28 cellular contexts compared by ENCODE assay signal in genomic region chr11:27938011-27938410, GRCh38.
"Had no signal": no experiment of that assay in that cellular context is flagged by ENCODE, and none has a peak within 500 bp of the region (broad histone marks: within the 10 kb centered on the region; RNA-seq: fewer than 3 reads in every experiment).

No MANE protein-coding gene starts in this region.

- H3K27me3 Mint-ChIP-seq: activated CD8-positive, alpha-beta memory T cell treated with anti-CD3 and anti-CD28 coated beads, Interleukin-2, amount 10 ng/mL, durations not matched to agents 7 days and 5 days; effector memory CD8-positive, alpha-beta T cell; stimulated activated naive CD8-positive, alpha-beta T cell treated with anti-CD3 and anti-CD28 coated beads, Interleukin-15, amount 100 ng/mL, for 72 hours had no signal

- H3K9me3 Mint-ChIP-seq: stimulated activated effector memory CD8-positive, alpha-beta T cell treated with anti-CD3 and anti-CD28 coated beads, Interleukin-12 subunit alpha, Interleukin-12 subunit beta, amount 100 ng/mL, for 72 hours; stimulated activated naive CD8-positive, alpha-beta T cell treated with anti-CD3 and anti-CD28 coated beads, Interleukin-15, amount 100 ng/mL, for 72 hours; T-helper 2 cell treated with Interferon-gamma antibody and Interleukin-4, amounts not matched to agents 5 μg/mL and 100 μg/mL, for 36 hours had no signal

- ATAC-seq: activated CD4-positive, alpha-beta T cell treated with anti-CD3 and anti-CD28 coated beads for 36 hours; activated CD8-positive, alpha-beta memory T cell treated with anti-CD3 and anti-CD28 coated beads, Interleukin-2, amount 10 ng/mL, durations not matched to agents 7 days and 5 days; activated CD8-positive, alpha-beta T cell treated with anti-CD3 and anti-CD28 coated beads, Interleukin-2, amount 10 ng/mL, durations not matched to agents 7 days and 5 days; activated naive CD4-positive, alpha-beta T cell treated with anti-CD3 and anti-CD28 coated beads, Interleukin-2, amount 50 U/mL, for 72 hours; body of pancreas; effector memory CD8-positive, alpha-beta T cell; foreskin keratinocyte; heart left ventricle; sciatic nerve; stimulated activated effector memory CD8-positive, alpha-beta T cell treated with anti-CD3 and anti-CD28 coated beads, Interleukin-12 subunit alpha, Interleukin-12 subunit beta, amount 100 ng/mL, for 72 hours; stimulated activated naive CD8-positive, alpha-beta T cell treated with anti-CD3 and anti-CD28 coated beads, Interleukin-15, amount 100 ng/mL, for 72 hours had no signal

- H3K4me3 Mint-ChIP-seq: activated CD4-positive, alpha-beta T cell treated with anti-CD3 and anti-CD28 coated beads for 36 hours; activated CD8-positive, alpha-beta memory T cell treated with anti-CD3 and anti-CD28 coated beads, Interleukin-2, amount 10 ng/mL, durations not matched to agents 7 days and 5 days; activated CD8-positive, alpha-beta T cell treated with anti-CD3 and anti-CD28 coated beads, Interleukin-2, amount 10 ng/mL, durations not matched to agents 7 days and 5 days; effector memory CD8-positive, alpha-beta T cell; nephron; stimulated activated effector memory CD8-positive, alpha-beta T cell treated with anti-CD3 and anti-CD28 coated beads, Interleukin-12 subunit alpha, Interleukin-12 subunit beta, amount 100 ng/mL, for 72 hours; stimulated activated naive CD8-positive, alpha-beta T cell treated with anti-CD3 and anti-CD28 coated beads, Interleukin-15, amount 100 ng/mL, for 72 hours; T-helper 2 cell treated with Interferon-gamma antibody and Interleukin-4, amounts not matched to agents 5 μg/mL and 100 μg/mL, for 36 hours had no signal

- H3K27ac Mint-ChIP-seq: activated CD4-positive, alpha-beta T cell treated with anti-CD3 and anti-CD28 coated beads for 36 hours; activated CD8-positive, alpha-beta memory T cell treated with anti-CD3 and anti-CD28 coated beads, Interleukin-2, amount 10 ng/mL, durations not matched to agents 7 days and 5 days; activated CD8-positive, alpha-beta T cell treated with anti-CD3 and anti-CD28 coated beads, Interleukin-2, amount 10 ng/mL, durations not matched to agents 7 days and 5 days; activated naive CD4-positive, alpha-beta T cell treated with anti-CD3 and anti-CD28 coated beads, Interleukin-2, amount 50 U/mL, for 72 hours; effector memory CD8-positive, alpha-beta T cell; nephron; stimulated activated effector memory CD8-positive, alpha-beta T cell treated with anti-CD3 and anti-CD28 coated beads, Interleukin-12 subunit alpha, Interleukin-12 subunit beta, amount 100 ng/mL, for 72 hours; stimulated activated naive CD8-positive, alpha-beta T cell treated with anti-CD3 and anti-CD28 coated beads, Interleukin-15, amount 100 ng/mL, for 72 hours; T-helper 2 cell treated with Interferon-gamma antibody and Interleukin-4, amounts not matched to agents 5 μg/mL and 100 μg/mL, for 36 hours had no signal

- H3K4me1 Mint-ChIP-seq: activated CD4-positive, alpha-beta T cell treated with anti-CD3 and anti-CD28 coated beads for 36 hours; activated CD8-positive, alpha-beta memory T cell treated with anti-CD3 and anti-CD28 coated beads, Interleukin-2, amount 10 ng/mL, durations not matched to agents 7 days and 5 days; nephron; stimulated activated effector memory CD8-positive, alpha-beta T cell treated with anti-CD3 and anti-CD28 coated beads, Interleukin-12 subunit alpha, Interleukin-12 subunit beta, amount 100 ng/mL, for 72 hours; stimulated activated naive CD8-positive, alpha-beta T cell treated with anti-CD3 and anti-CD28 coated beads, Interleukin-15, amount 100 ng/mL, for 72 hours had no signal

- H3K4me3 ChIP-seq: body of pancreas, heart left ventricle, left ventricle myocardium inferior, ovary, prostate gland, suprapubic skin, tibial artery had no signal

- H3K36me3 Mint-ChIP-seq: activated CD8-positive, alpha-beta memory T cell treated with anti-CD3 and anti-CD28 coated beads, Interleukin-2, amount 10 ng/mL, durations not matched to agents 7 days and 5 days; stimulated activated effector memory CD8-positive, alpha-beta T cell treated with anti-CD3 and anti-CD28 coated beads, Interleukin-12 subunit alpha, Interleukin-12 subunit beta, amount 100 ng/mL, for 72 hours had no signal

- DNase-seq: activated CD4-positive, alpha-beta T cell treated with anti-CD3 and anti-CD28 coated beads for 36 hours; activated CD4-positive, CD25-positive, alpha-beta regulatory T cell; activated CD8-positive, alpha-beta memory T cell treated with anti-CD3 and anti-CD28 coated beads, Interleukin-2, amount 10 ng/mL, durations not matched to agents 7 days and 5 days; activated CD8-positive, alpha-beta T cell treated with anti-CD3 and anti-CD28 coated beads, Interleukin-2, amount 10 ng/mL, durations not matched to agents 7 days and 5 days; activated naive CD4-positive, alpha-beta T cell; activated T-cell treated with anti-CD3 and anti-CD28 coated beads, Interleukin-2, amount 50 U/mL, for 48 hours; anterior cingulate cortex; body of pancreas; cortex of kidney; effector memory CD8-positive, alpha-beta T cell; erythroblast; foreskin keratinocyte; heart left ventricle; left ventricle myocardium inferior; ovary; retina; small intestine; stimulated activated CD4-positive, alpha-beta T cell treated with anti-CD3 and anti-CD28 coated beads, Interleukin-4, amount 100 ng/mL, for 24 hours; stimulated activated naive CD8-positive, alpha-beta T cell treated with anti-CD3 and anti-CD28 coated beads, Interleukin-15, amount 100 ng/mL, for 72 hours; T-helper 1 cell; tibial artery had no signal
